ENCODE assay signal across 8 cellular contexts in the genomic region with DNA sequence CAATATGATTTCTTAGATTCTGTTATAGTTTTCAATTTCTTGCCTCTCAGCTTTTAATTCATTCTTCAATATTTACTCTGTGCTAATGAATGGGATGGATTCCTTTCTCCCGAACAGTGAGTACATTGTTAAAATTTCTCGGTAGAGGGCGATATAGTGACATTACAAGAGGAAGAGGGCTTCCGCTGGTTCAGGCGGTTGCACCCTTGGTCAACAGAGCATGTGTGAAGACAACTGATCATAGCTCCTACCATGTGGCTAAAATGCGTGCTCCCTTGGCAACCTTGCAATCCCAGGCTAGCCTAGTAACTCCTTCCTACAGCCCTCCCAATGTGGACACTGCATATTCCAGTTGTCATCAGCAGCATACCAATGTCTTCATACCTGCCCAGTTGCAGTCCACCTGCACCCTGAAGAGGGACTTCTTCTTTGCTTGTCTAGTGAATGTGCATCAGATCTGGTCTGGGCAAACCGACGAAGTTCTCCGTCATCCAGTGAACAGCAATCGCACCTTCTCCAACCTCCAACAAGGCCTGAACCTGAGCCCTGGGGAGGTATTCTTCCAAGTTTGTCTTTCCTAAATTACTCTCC.
A peak's percentile ranks its signal among the peaks of the same experiment; 100 is the strongest.
DNase-seq lines count a peak whose midpoint lies in the region; ATAC-seq and TF ChIP-seq lines count a peak whose summit lies in the region.

No MANE protein-coding gene starts in this region.

- H3K4me3 ChIP-seq in SJCRH30 = no peak overlapping the region
- no peak overlapping the region for H3K4me3 ChIP-seq in kidney epithelial cell (ENCODE audit: low read depth, low read length)

- peak; percentile 97 for ATAC-seq in HG02610 (IDR thresholded peaks at IDR 0.05; ENCODE audit: unreplicated experiment)
- no peak for ATAC-seq in effector memory CD8-positive, alpha-beta T cell (replicated peaks)
- ATAC-seq in sciatic nerve = no peak
- no peak for ATAC-seq in HG03521 (IDR thresholded peaks at IDR 0.05; ENCODE audit: unreplicated experiment)
- no peak for ATAC-seq in GM21528 (IDR thresholded peaks at IDR 0.05; ENCODE audit: low FRiP score, unreplicated experiment)

- no peaks in the 10 kb centered on the region for H3K4me1 ChIP-seq in SJCRH30

- TF ChIP-seq CTCF in kidney epithelial cell (IDR thresholded peaks at IDR 0.05; ENCODE audit: insufficient read depth, low read length, poor library complexity, severe bottlenecking) = peak; percentile 44

- H3K27ac ChIP-seq in SJCRH30 = no peak overlapping the region

- intact Hi-C loops in sciatic nerve (cut with DNase I) = no loop called here

- peaks cover 0 to 2% of the 10 kb centered on the region in 2 donors for H3K9me3 Mint-ChIP-seq in effector memory CD8-positive, alpha-beta T cell

- no peaks in the 10 kb centered on the region for H3K36me3 Mint-ChIP-seq in effector memory CD8-positive, alpha-beta T cell (ENCODE audit: insufficient read depth)

- H3K4me1 Mint-ChIP-seq in effector memory CD8-positive, alpha-beta T cell (ENCODE audit: low read depth in 2 of 2) = no peaks in the 10 kb centered on the region

- DNase-seq in Caki2 (ENCODE audit: low read depth) = peak; percentile 18
- DNase-seq in SJCRH30 = peak; percentile 29 to 68
- DNase-seq in kidney epithelial cell (ENCODE audit: low read depth) = no peak
- no peak for DNase-seq in effector memory CD8-positive, alpha-beta T cell
- no peak for DNase-seq in sciatic nerve (ENCODE audit: low spot score)

- in situ Hi-C loops in Caki2 (cut with HindIII; ENCODE audit: low pct_unique_long_range_greater_than_20kb, low sequenced_read_pairs) = no loop called here

- H3K27me3 Mint-ChIP-seq in effector memory CD8-positive, alpha-beta T cell = no peaks in the 10 kb centered on the region

- no peaks in the 10 kb centered on the region for H3K9me3 ChIP-seq in SJCRH30 (replicated peaks)

- H3K4me3 Mint-ChIP-seq in effector memory CD8-positive, alpha-beta T cell = no peak overlapping the region

- no peak overlapping the region for H3K27ac Mint-ChIP-seq in effector memory CD8-positive, alpha-beta T cell

- H3K36me3 ChIP-seq in SJCRH30 (no peaks in the 10 kb centered on the region), kidney epithelial cell (ENCODE audit: control insufficient read depth, insufficient read depth, low read length) (no peaks in the 10 kb centered on the region)

- H3K27me3 ChIP-seq in SJCRH30 (no peaks in the 10 kb centered on the region), kidney epithelial cell (ENCODE audit: control insufficient read depth, insufficient read depth, low read length) (no peaks in the 10 kb centered on the region)

Comparison
In these comparisons a context has a peak if more than half of its experiments do, and no peak if none do; other contexts are left out.
1. DNase-seq: peak in Caki2 (single experiment) and SJCRH30 (2 of 2); none in kidney epithelial cell (single experiment), effector memory CD8-positive, alpha-beta T cell (0 of 3) and sciatic nerve (single experiment).